10 cellular contexts compared by ENCODE assay signal in the genomic region with DNA sequence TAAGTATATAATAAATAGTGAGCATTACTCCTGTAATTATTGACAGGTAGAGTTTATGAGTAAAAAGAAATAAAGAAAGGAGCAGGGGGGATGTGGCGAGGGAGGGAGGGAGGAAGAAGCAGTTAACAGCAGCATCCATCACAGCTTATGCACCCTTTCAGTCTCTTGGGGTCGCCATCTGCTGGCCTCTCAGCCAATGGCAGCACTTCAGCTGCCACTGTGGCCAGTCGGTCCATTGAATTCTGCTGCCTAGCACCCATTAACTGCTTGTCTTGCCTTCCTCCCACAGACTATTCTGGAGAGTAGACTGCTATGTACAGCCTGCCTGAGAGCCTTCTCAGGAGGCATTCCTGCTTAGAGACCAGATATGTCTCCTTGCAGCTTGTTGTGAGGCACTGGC.
DNase-seq lines count a peak whose midpoint lies in the region; ATAC-seq and TF ChIP-seq lines count a peak whose summit lies in the region.
"Had no signal": no experiment of that assay in that cellular context is flagged by ENCODE, and none has a peak within 500 bp of the region (broad histone marks: within the 10 kb centered on the region; RNA-seq: fewer than 3 reads in every experiment).

No MANE protein-coding gene starts in this region.

- peaks cover 9% of the 10 kb centered on the region for H3K9me3 Mint-ChIP-seq in glutamatergic neuron (ENCODE audit: unreplicated experiment)
- peaks cover 0 to 2% (median 0%) of the 10 kb centered on the region in 6 donors for H3K9me3 Mint-ChIP-seq in immature natural killer cell

- H3K27me3 ChIP-seq in GM06990 (replicated peaks; ENCODE audit: control insufficient read depth, insufficient read depth, low read length): no peaks in the 10 kb centered on the region; the same call in none of the 2 replicates
- H3K27me3 ChIP-seq in PC-3 (ENCODE audit: low read length): no peaks in the 10 kb centered on the region
- no peaks in the 10 kb centered on the region for H3K27me3 ChIP-seq in ovary

- CTCF ChIA-PET in PC-3 (lab: Charles Lee): interaction anchor here (1.3 kb wide), 1 partner anchor 407 kb away, joined by 6 read pairs; no protein-coding TSS in a partner anchor

- intact Hi-C loops in PC-3 (cut with micrococcal nuclease): no loop called here
- intact Hi-C loops in ovary (cut with DNase I): no loop called here

- peaks cover 6% of the 10 kb centered on the region for H3K4me1 ChIP-seq in PC-3 (ENCODE audit: insufficient read depth, low read length)
- peaks cover 5% of the 10 kb centered on the region for H3K4me1 ChIP-seq in ovary (ENCODE audit: insufficient read depth)

- peaks cover 40% of the 10 kb centered on the region for H3K4me1 Mint-ChIP-seq in glutamatergic neuron (ENCODE audit: low read depth, unreplicated experiment)
- H3K4me1 Mint-ChIP-seq in immature natural killer cell: no peaks in the 10 kb centered on the region

- H3K4me2 ChIP-seq in PC-3 (ENCODE audit: low read length): no peak overlapping the region

- peak; percentile 41 for TF ChIP-seq CTCF in 22Rv1 (IDR thresholded peaks at IDR 0.05)
- peak; percentile 29 for TF ChIP-seq CTCF in GM06990 (IDR thresholded peaks at IDR 0.05; ENCODE audit: insufficient read depth, low read length, poor library complexity, severe bottlenecking)
- peak; percentile 40 for TF ChIP-seq CTCF in PC-3 (conservative IDR thresholded peaks at IDR 0.05; ENCODE audit: low read depth, low read length)
- TF ChIP-seq CTCF in glutamatergic neuron (IDR thresholded peaks at IDR 0.05; ENCODE audit: partially characterized antibody, unreplicated experiment): no peak
- TF ChIP-seq CTCF in ovary (IDR thresholded peaks at IDR 0.05): no peak

- TF ChIP-seq EP300 in ovary (IDR thresholded peaks at IDR 0.05): no peak

- H3K4me3 ChIP-seq in GM06990 (replicated peaks; ENCODE audit: low read depth, low read length) (no peak overlapping the region), PC-3 (ENCODE audit: low read length) (no peak overlapping the region), ovary (no peak overlapping the region)

- H3K27ac ChIP-seq in 22Rv1 (no peak overlapping the region), PC-3 (ENCODE audit: low read length) (no peak overlapping the region), ovary (no peak overlapping the region)

- 56 to 75% (median 66%) methylated on average over 3 of the region's 3 CpGs for WGBS in ovary, 3 donors

- H3K36me3 ChIP-seq in GM06990 (ENCODE audit: control insufficient read depth, insufficient read depth, low read length): no peaks in the 10 kb centered on the region
- H3K36me3 ChIP-seq in PC-3 (ENCODE audit: low read depth, low read length): no peaks in the 10 kb centered on the region
- H3K36me3 ChIP-seq in ovary: no peaks in the 10 kb centered on the region

- H3K4me3 Mint-ChIP-seq in glutamatergic neuron (ENCODE audit: unreplicated experiment): peak overlapping the region; percentile 60
- no peak overlapping the region for H3K4me3 Mint-ChIP-seq in immature natural killer cell

- BruUV-seq in PC-3 (replicated peaks; lab: Mats Ljungman, UMichigan): no TSS peak

- no peaks in the 10 kb centered on the region for H4K20me1 ChIP-seq in PC-3 (ENCODE audit: low read length)

- POLR2A ChIA-PET in PC-3 (lab: Charles Lee; ENCODE audit: unreplicated experiment): interaction anchor here (0.7 kb wide), 1 partner anchor 14 kb away, joined by 4 read pairs; no protein-coding TSS in a partner anchor

- peaks cover 3% of the 10 kb centered on the region for H3K27me3 Mint-ChIP-seq in glutamatergic neuron (ENCODE audit: unreplicated experiment)
- H3K27me3 Mint-ChIP-seq in immature natural killer cell (ENCODE audit: low read depth in 3 of 3): peaks cover 3 to 5% (median 3%) of the 10 kb centered on the region in 3 donors

- H3K9ac ChIP-seq in PC-3 (ENCODE audit: low read length): no peak overlapping the region

- peak overlapping the region; percentile 69 for H3K27ac Mint-ChIP-seq in glutamatergic neuron (ENCODE audit: unreplicated experiment)
- H3K27ac Mint-ChIP-seq in immature natural killer cell: no peak overlapping the region

- no peaks in the 10 kb centered on the region for H3K36me3 Mint-ChIP-seq in glutamatergic neuron (ENCODE audit: unreplicated experiment)
- H3K36me3 Mint-ChIP-seq in immature natural killer cell: no peaks in the 10 kb centered on the region

- DNase-seq in GM06990 (ENCODE audit: extremely low read depth, insufficient read length) (no peak), PC-3 (peak; percentile 19), glutamatergic neuron (peak; percentile 73), immature natural killer cell (no peak), ovary (no peak)
- DNase-seq in activated T-cell treated with anti-CD3 and anti-CD28 coated beads, Interleukin-2, amount 50 U/mL, for 48 hours: no peak
- DNase-seq: mammary epithelial cell, NCI-H2107 had no signal

- TF ChIP-seq POLR2A in ovary (IDR thresholded peaks at IDR 0.05): no peak

- no peaks in the 10 kb centered on the region for H3K9me2 ChIP-seq in PC-3 (replicated peaks; ENCODE audit: low read length)

- no peaks in the 10 kb centered on the region for H3K79me2 ChIP-seq in PC-3 (ENCODE audit: low read length)

- H3F3A ChIP-seq in PC-3 (ENCODE audit: low read length, unreplicated experiment): no peaks in the 10 kb centered on the region

- H2AFZ ChIP-seq in PC-3 (ENCODE audit: low read length): no peak overlapping the region

- H3K9me3 ChIP-seq in PC-3 (ENCODE audit: low read length) (no peaks in the 10 kb centered on the region), ovary (no peaks in the 10 kb centered on the region)

- ATAC-seq in PC-3 (peak; percentile 76), HG03135 (IDR thresholded peaks at IDR 0.05; ENCODE audit: unreplicated experiment) (no peak)

Comparison
In these comparisons a context has a peak if more than half of its experiments do, and no peak if none do; other contexts are left out.
1. CTCF ChIP-seq: peak in 22Rv1 (single experiment), GM06990 (single experiment) and PC-3 (single experiment); none in glutamatergic neuron (single experiment) and ovary (0 of 3).
2. DNase-seq: peak in PC-3 (single experiment) and glutamatergic neuron (single experiment); none in GM06990 (single experiment), immature natural killer cell (0 of 3), activated T-cell treated with anti-CD3 and anti-CD28 coated beads, Interleukin-2, amount 50 U/mL, for 48 hours (0 of 2) and ovary (0 of 5).